Comparison of ENCODE assay signal across 36 cellular contexts in genomic region chr2:269356-270030, GRCh38. TPM values are rescaled to one million over a fixed set of nuclear protein-coding genes. Genes with fewer than 3 reads are reported as not detected.
DNase-seq lines count a peak whose midpoint lies in the region; ATAC-seq, FAIRE-seq and TF ChIP-seq lines count a peak whose summit lies in the region.
"Had no signal": no experiment of that assay in that cellular context is flagged by ENCODE, and none has a peak within 500 bp of the region (broad histone marks: within the 10 kb centered on the region; RNA-seq: fewer than 3 reads in every experiment).

No MANE protein-coding gene starts in this region.

- CTCF ChIA-PET in OCI-LY7 (lab: Charles Lee; ENCODE audit: unreplicated experiment), result no interaction called here

- H3K9me3 ChIP-seq in OCI-LY7 (ENCODE audit: low read length) (no peaks in the 10 kb centered on the region), colonic mucosa (no peaks in the 10 kb centered on the region), right atrium auricular region (no peaks in the 10 kb centered on the region)
- H3K9me3 ChIP-seq: MG63 had no signal

- no peak overlapping the region for H3K4me3 Mint-ChIP-seq in central memory CD8-positive, alpha-beta T cell
- H3K4me3 Mint-ChIP-seq: activated CD4-positive, alpha-beta memory T cell treated with anti-CD3 and anti-CD28 coated beads, Interleukin-2, amount 10 ng/mL, durations not matched to agents 7 days and 5 days; CD14-positive monocyte; nephron progenitor cell; stimulated activated naive B cell treated with anti-CD40 and anti-IgM and Interleukin-4, amounts not matched to agents 10 μg/mL and 1 μg/mL and 100 μg/mL, for 72 hours had no signal

- no peak for TF ChIP-seq POLR2A in GM12891 (IDR thresholded peaks at IDR 0.05; ENCODE audit: low read depth, low read length)

- no peaks in the 10 kb centered on the region for H3K27me3 Mint-ChIP-seq in central memory CD8-positive, alpha-beta T cell
- H3K27me3 Mint-ChIP-seq: activated CD4-positive, alpha-beta memory T cell treated with anti-CD3 and anti-CD28 coated beads, Interleukin-2, amount 10 ng/mL, durations not matched to agents 7 days and 5 days; stimulated activated naive B cell treated with anti-CD40 and anti-IgM and Interleukin-4, amounts not matched to agents 10 μg/mL and 1 μg/mL and 100 μg/mL, for 72 hours had no signal

- H3K27me3 ChIP-seq in colonic mucosa, result no peaks in the 10 kb centered on the region
- H3K27me3 ChIP-seq in right atrium auricular region, result no peaks in the 10 kb centered on the region
- H3K27me3 ChIP-seq: MG63 had no signal

- ATAC-seq in central memory CD8-positive, alpha-beta T cell (replicated peaks; ENCODE audit: extremely low read depth, poor library complexity, severe bottlenecking), result no peak
- ATAC-seq: activated naive CD4-positive, alpha-beta T cell treated with anti-CD3 and anti-CD28 coated beads, Interleukin-2, amount 50 U/mL, for 72 hours; left cardiac atrium; stimulated activated naive B cell treated with anti-CD40 and anti-IgM and Interleukin-4, amounts not matched to agents 10 μg/mL and 1 μg/mL and 100 μg/mL, for 72 hours had no signal

- H3K36me3 ChIP-seq in OCI-LY7 (ENCODE audit: insufficient read depth, low read length) (peaks cover 74% of the 10 kb centered on the region), colonic mucosa (no peaks in the 10 kb centered on the region), right atrium auricular region (peaks cover 9% of the 10 kb centered on the region)

- peak; percentile 30 for DNase-seq in SIG-M5 treated with dmso at 0.1 percent for 504 hours (lab: John Stamatoyannopoulos, UW; ENCODE audit: unreplicated experiment)
- DNase-seq in SIG-M5 (lab: John Stamatoyannopoulos, UW), result no peak
- DNase-seq in GM12891 (ENCODE audit: insufficient read length, low spot score), result no peak
- no peak for DNase-seq in OCI-LY7 (ENCODE audit: low spot score)
- no peak for DNase-seq in central memory CD8-positive, alpha-beta T cell (ENCODE audit: low spot score in 2 of 2)
- DNase-seq in NCI-H82 treated with DMSO at 0.1 percent for 48 hours (lab: John Stamatoyannopoulos, UW; ENCODE audit: unreplicated experiment), result no peak
- DNase-seq in colonic mucosa, result no peak
- no peak for DNase-seq in right atrium auricular region (ENCODE audit: low spot score)
- DNase-seq: 8988T; activated CD4-positive, alpha-beta memory T cell treated with anti-CD3 and anti-CD28 coated beads, Interleukin-2, amount 10 ng/mL, durations not matched to agents 7 days and 5 days; activated CD4-positive, CD25-positive, alpha-beta regulatory T cell treated with anti-CD3 and anti-CD28 coated beads, Interleukin-2, amount 50 U/mL, for 72 hours; activated effector memory CD4-positive, alpha-beta T cell treated with Interleukin-2 at 50 U/mL for 16 hours; aorta; effector memory CD4-positive, alpha-beta T cell; erythroblast; GOT3; hypothalamus; left cardiac atrium; mammary epithelial cell; MG63; NCI-H1436; NCI-H2081 treated with DMSO at 0.1 percent for 48 hours; NCI-H226; NCI-H748 treated with DMSO at 0.1 percent for 48 hours; nephron progenitor cell; stimulated activated naive B cell treated with anti-CD40 and anti-IgM and Interleukin-4, amounts not matched to agents 10 μg/mL and 1 μg/mL and 100 μg/mL, for 72 hours had no signal

- peak overlapping the region; percentile 42 for H3K27ac Mint-ChIP-seq in central memory CD8-positive, alpha-beta T cell (ENCODE audit: low read depth)
- H3K27ac Mint-ChIP-seq: activated CD4-positive, alpha-beta memory T cell treated with anti-CD3 and anti-CD28 coated beads, Interleukin-2, amount 10 ng/mL, durations not matched to agents 7 days and 5 days; stimulated activated naive B cell treated with anti-CD40 and anti-IgM and Interleukin-4, amounts not matched to agents 10 μg/mL and 1 μg/mL and 100 μg/mL, for 72 hours had no signal

- peaks cover 75% of the 10 kb centered on the region for H4K20me1 ChIP-seq in OCI-LY7 (ENCODE audit: insufficient read depth, low read length)

- H3K4me1 Mint-ChIP-seq in central memory CD8-positive, alpha-beta T cell, result peaks cover 58% of the 10 kb centered on the region

- no peak for FAIRE-seq in GM12891 (lab: Jason Lieb, UNC)
- FAIRE-seq: bronchial epithelial cell, D721Med, GM18507, TTC549, urothelium cell line had no signal

- no peaks in the 10 kb centered on the region for H3K9me2 ChIP-seq in OCI-LY7 (ENCODE audit: insufficient read depth, low read length)

- no peak overlapping the region for H2AFZ ChIP-seq in OCI-LY7 (ENCODE audit: low read length)

- POLR2A ChIA-PET in OCI-LY7 (lab: Charles Lee), result interaction anchor here (1.1 kb wide), 1 partner anchor 13 kb away, joined by 4 read pairs; no protein-coding TSS in a partner anchor

- no TSS peak for BruUV-seq in OCI-LY7 (replicated peaks; lab: Mats Ljungman, UMichigan)

- H3K79me2 ChIP-seq in OCI-LY7 (ENCODE audit: insufficient read depth, low read depth, low read length), result peaks cover 97% of the 10 kb centered on the region

- no peak overlapping the region for H3K9ac ChIP-seq in colonic mucosa (ENCODE audit: low read depth in 2 of 2, low read length in 2 of 2)

- H3K27ac ChIP-seq in OCI-LY7 (ENCODE audit: low read depth, low read length, poor library complexity, severe bottlenecking) (no peak overlapping the region), colonic mucosa (no peak overlapping the region), right atrium auricular region (no peak overlapping the region)
- H3K27ac ChIP-seq: RWPE1, skin epidermis had no signal

- H3K4me1 ChIP-seq in OCI-LY7 (ENCODE audit: insufficient read depth, low read length, poor library complexity, severe bottlenecking), result peaks cover 45% of the 10 kb centered on the region
- H3K4me1 ChIP-seq in colonic mucosa, result no peaks in the 10 kb centered on the region
- H3K4me1 ChIP-seq in right atrium auricular region, result peaks cover 0 to 27% of the 10 kb centered on the region in 2 donors

- peak overlapping the region; percentile 81; the same call in 1 of the 2 replicates for H3K4me2 ChIP-seq in OCI-LY7 (ENCODE audit: low read length)

- TF ChIP-seq CTCF in OCI-LY7 (conservative IDR thresholded peaks at IDR 0.05; ENCODE audit: low read length) (no peak), colonic mucosa (IDR thresholded peaks at IDR 0.05) (no peak), right atrium auricular region (IDR thresholded peaks at IDR 0.05) (no peak)

- no peaks in the 10 kb centered on the region for H3K9me3 Mint-ChIP-seq in central memory CD8-positive, alpha-beta T cell
- H3K9me3 Mint-ChIP-seq: activated CD4-positive, alpha-beta memory T cell treated with anti-CD3 and anti-CD28 coated beads, Interleukin-2, amount 10 ng/mL, durations not matched to agents 7 days and 5 days; activated naive CD4-positive, alpha-beta T cell treated with anti-CD3 and anti-CD28 coated beads, Interleukin-2, amount 50 U/mL, for 72 hours; nephron progenitor cell; stimulated activated naive B cell treated with anti-CD40 and anti-IgM and Interleukin-4, amounts not matched to agents 10 μg/mL and 1 μg/mL and 100 μg/mL, for 72 hours had no signal

- peaks cover 38% of the 10 kb centered on the region for H3K36me3 Mint-ChIP-seq in central memory CD8-positive, alpha-beta T cell (ENCODE audit: insufficient read depth)

- intact Hi-C loops in OCI-LY7 (cut with micrococcal nuclease; ENCODE audit: unreplicated experiment) (loop anchor here (10.0 kb wide), 1 partner anchor 165 kb away; no protein-coding TSS in a partner anchor), colonic mucosa (cut with DNase I) (no loop called here)

- H3K4me3 ChIP-seq in OCI-LY7 (ENCODE audit: low read depth, low read length, poor library complexity, severe bottlenecking) (no peak overlapping the region), colonic mucosa (no peak overlapping the region), right atrium auricular region (no peak overlapping the region)
- H3K4me3 ChIP-seq: MG63, skin epidermis had no signal

TF ChIP-seq in GM12891, 5 proteins besides CTCF, POLR2A, EP300 and RAD21:
- TF ChIP-seq PAX5 (IDR thresholded peaks at IDR 0.05; ENCODE audit: insufficient read depth, low read length, severe bottlenecking) (no peak), SPI1 (IDR thresholded peaks at IDR 0.05; ENCODE audit: low read depth, low read length) (peak; percentile 76)

RNA-seq across cellular contexts. Expression of gene ACP1, which starts 4.7 kb away (rescaled TPM):
- 109 TPM for polyA plus RNA-seq in GM12891 (2012; ENCODE audit: low read depth, missing spikeins)
- total RNA-seq in OCI-LY7 (2014; rRNA removed; shearing (Covaris generic)), result 124 and 126 TPM in 2 replicates
- total RNA-seq in OCI-LY7 (2022), result 99.0 and 114 TPM in 2 replicates
- 100 to 1,000 TPM in 1 of 2 donors, 10 to 100 TPM in 1; 92.5 to 106 TPM for total RNA-seq in colonic mucosa
- 10 to 100 TPM; 46.2 to 59.5 TPM for total RNA-seq in right atrium auricular region

RNA-seq across cellular contexts. Expression of gene SH3YL1, which starts 5.7 kb away (rescaled TPM):
- 12.4 TPM for polyA plus RNA-seq in GM12891 (2012; ENCODE audit: low read depth, missing spikeins)
- total RNA-seq in OCI-LY7 (2014; rRNA removed; shearing (Covaris generic)), result 20.3 and 30.9 TPM in 2 replicates
- total RNA-seq in OCI-LY7 (2022), result 21.3 and 26.6 TPM in 2 replicates
- 100 to 1,000 TPM; 116 to 139 TPM for total RNA-seq in colonic mucosa
- total RNA-seq in right atrium auricular region, result 10 to 100 TPM in 1 of 2 donors, 1 to 10 TPM in 1; 7.8 to 11.3 TPM

RNA-seq across cellular contexts. Expression of gene ALKAL2, which starts 18.4 kb away (rescaled TPM):
- 0.17 TPM for polyA plus RNA-seq in GM12891 (2012; ENCODE audit: low read depth, missing spikeins)
- total RNA-seq in OCI-LY7 (2014; rRNA removed; shearing (Covaris generic)), result not detected in 2 replicates
- total RNA-seq in OCI-LY7 (2022) (not detected in 2 replicates), colonic mucosa (1 to 10 TPM in 1 of 2 donors, under 1 TPM in 1; 0.72 to 3.3 TPM), right atrium auricular region (1 to 10 TPM in 1 of 2 donors, not detected in 1; 1.1 TPM)
- total RNA-seq: activated CD4-positive, alpha-beta memory T cell treated with anti-CD3 and anti-CD28 coated beads, Interleukin-2, amount 10 ng/mL, durations not matched to agents 7 days and 5 days; bronchial epithelial cell; mammary epithelial cell; temporal lobe had no signal
- polyA plus RNA-seq: CD14-positive monocyte, mammary epithelial cell had no signal
